ENCODE assay signal across 13 cellular contexts in genomic region chr15:90165157-90165556, GRCh38. TPM values are rescaled to one million over a fixed set of nuclear protein-coding genes. Genes with fewer than 3 reads are reported as not detected.
DNase-seq lines count a peak whose midpoint lies in the region; ATAC-seq and TF ChIP-seq lines count a peak whose summit lies in the region.
"Had no signal": no experiment of that assay in that cellular context is flagged by ENCODE, and none has a peak within 500 bp of the region (broad histone marks: within the 10 kb centered on the region; RNA-seq: fewer than 3 reads in every experiment).

No MANE protein-coding gene starts in this region.

- peak overlapping the region in 4 of 7 donors; percentile 14 to 76 (median 52) for H3K27ac Mint-ChIP-seq in CD14-positive monocyte
- H3K27ac Mint-ChIP-seq: activated naive CD8-positive, alpha-beta T cell treated with anti-CD3 and anti-CD28 coated beads for 36 hours had no signal

- no peaks in the 10 kb centered on the region for H3K9me3 Mint-ChIP-seq in CD14-positive monocyte
- H3K9me3 Mint-ChIP-seq: activated naive CD8-positive, alpha-beta T cell treated with anti-CD3 and anti-CD28 coated beads for 36 hours; CD4-positive, alpha-beta memory T cell had no signal

- TF ChIP-seq EP300 in gastroesophageal sphincter (IDR thresholded peaks at IDR 0.05) = no peak

- H3K9ac ChIP-seq in skeletal muscle satellite cell (ENCODE audit: low read depth, low read length) = no peak overlapping the region

- H3K27me3 ChIP-seq in gastroesophageal sphincter (no peaks in the 10 kb centered on the region), skeletal muscle satellite cell (ENCODE audit: control insufficient read depth, insufficient read depth, low read length) (no peaks in the 10 kb centered on the region)
- H3K27me3 ChIP-seq: heart right ventricle had no signal

- peaks cover 48% of the 10 kb centered on the region for H3K4me1 Mint-ChIP-seq in CD14-positive monocyte

- H3K36me3 ChIP-seq in gastroesophageal sphincter (no peaks in the 10 kb centered on the region), skeletal muscle satellite cell (ENCODE audit: insufficient read depth, low read length) (no peaks in the 10 kb centered on the region)
- H3K36me3 ChIP-seq: heart right ventricle had no signal

- DNase-seq in CD14-positive monocyte (ENCODE audit: low spot score) = no peak
- no peak for DNase-seq in foreskin melanocyte
- DNase-seq in GF-D8 (lab: John Stamatoyannopoulos, UW) = no peak
- no peak for DNase-seq in caudate nucleus (lab: John Stamatoyannopoulos, UW)
- DNase-seq: activated CD8-positive, alpha-beta memory T cell treated with anti-CD3 and anti-CD28 coated beads for 24 hours; CD4-positive, alpha-beta memory T cell; NCI-H2029 treated with DMSO at 0.1 percent for 48 hours had no signal

- 100% methylated on average over 1 of the region's 1 CpG; no CpG with 5 or more reads in 1 of the 2 donors for WGBS in gastroesophageal sphincter (ENCODE audit: low coverage in 1 of 2), 2 donors

- H3K4me3 ChIP-seq in gastroesophageal sphincter (no peak overlapping the region), skeletal muscle satellite cell (ENCODE audit: low read length) (no peak overlapping the region)
- H3K4me3 ChIP-seq: heart right ventricle had no signal

- intact Hi-C loops in CD14-positive monocyte (cut with micrococcal nuclease) = loop anchor here in 1 of 2 donors (5.0 kb wide), 1 partner anchor 42 kb away; no protein-coding TSS in a partner anchor

- TF ChIP-seq CTCF in CD14-positive monocyte (IDR thresholded peaks at IDR 0.05) (no peak), VCaP (conservative IDR thresholded peaks at IDR 0.05) (no peak), gastroesophageal sphincter (IDR thresholded peaks at IDR 0.05) (no peak)

- H3K27ac ChIP-seq in VCaP (peak overlapping the region; percentile 100), gastroesophageal sphincter (peak overlapping the region in 3 of 4 donors; percentile 49 to 59 (median 55)), caudate nucleus (ENCODE audit: low read depth, low read length) (no peak overlapping the region)

- no peaks in the 10 kb centered on the region for H3K36me3 Mint-ChIP-seq in CD14-positive monocyte
- H3K36me3 Mint-ChIP-seq: activated naive CD8-positive, alpha-beta T cell treated with anti-CD3 and anti-CD28 coated beads for 36 hours; CD4-positive, alpha-beta memory T cell had no signal

- H3K27me3 Mint-ChIP-seq in CD14-positive monocyte (ENCODE audit: low read depth in 3 of 3) = peaks cover 0 to 2% (median 0%) of the 10 kb centered on the region in 3 donors
- H3K27me3 Mint-ChIP-seq: activated naive CD8-positive, alpha-beta T cell treated with anti-CD3 and anti-CD28 coated beads for 36 hours had no signal

- H3K9me3 ChIP-seq in gastroesophageal sphincter (no peaks in the 10 kb centered on the region), skeletal muscle satellite cell (replicated peaks; ENCODE audit: low read length) (no peaks in the 10 kb centered on the region)
- H3K9me3 ChIP-seq: heart right ventricle had no signal

- no peak for TF ChIP-seq POLR2A in gastroesophageal sphincter (IDR thresholded peaks at IDR 0.05)

- peak overlapping the region; percentile 2 for H3K4me2 ChIP-seq in skeletal muscle satellite cell (ENCODE audit: low read length)

- ATAC-seq in gastroesophageal sphincter = no peak
- ATAC-seq in HG03175 (IDR thresholded peaks at IDR 0.05; ENCODE audit: unreplicated experiment) = no peak

- no peak overlapping the region for H3K4me3 Mint-ChIP-seq in CD14-positive monocyte
- H3K4me3 Mint-ChIP-seq: activated naive CD8-positive, alpha-beta T cell treated with anti-CD3 and anti-CD28 coated beads for 36 hours; CD4-positive, alpha-beta memory T cell had no signal

- H3K4me1 ChIP-seq in gastroesophageal sphincter (peaks cover 0 to 29% (median 0%) of the 10 kb centered on the region in 3 donors), skeletal muscle satellite cell (ENCODE audit: control insufficient read depth, insufficient read depth, low read length) (peaks cover 13% of the 10 kb centered on the region)

RNA-seq across cellular contexts. Expression of gene SEMA4B, which starts 36.0 kb away (rescaled TPM):
- 10 to 100 TPM; 13.2 to 22.0 TPM for polyA plus RNA-seq in CD14-positive monocyte
- 10 to 100 TPM; 18.7 to 44.9 (median 41.9) TPM for total RNA-seq in gastroesophageal sphincter
- 10.9 and 15.2 TPM in 2 replicates for total RNA-seq in skeletal muscle satellite cell (2012; rRNA removed)
